ENCODE assay signal across 12 cellular contexts in genomic region chr2:218882866-218883366, GRCh38. TPM values are rescaled to one million over a fixed set of nuclear protein-coding genes. Genes with fewer than 3 reads are reported as not detected.
DNase-seq lines count a peak whose midpoint lies in the region; ATAC-seq and TF ChIP-seq lines count a peak whose summit lies in the region.
"Had no signal": no experiment of that assay in that cellular context is flagged by ENCODE, and none has a peak within 500 bp of the region (broad histone marks: within the 10 kb centered on the region; RNA-seq: fewer than 3 reads in every experiment).

No MANE protein-coding gene starts in this region.

- H3K4me2 ChIP-seq in MM.1S (ENCODE audit: low read depth, low read length), result peak overlapping the region; percentile 93

- H4K20me1 ChIP-seq in MM.1S (ENCODE audit: insufficient read depth, low read length), result no peaks in the 10 kb centered on the region

- H3K9me2 ChIP-seq in MM.1S (replicated peaks; ENCODE audit: insufficient read depth, low read length), result no peaks in the 10 kb centered on the region

- peak overlapping the region; percentile 96 for H3K4me3 ChIP-seq in MM.1S (ENCODE audit: low read length)
- H3K4me3 ChIP-seq in endodermal cell (ENCODE audit: low read length), result no peak overlapping the region
- H3K4me3 ChIP-seq in psoas muscle, result peak overlapping the region; percentile 58

- no peaks in the 10 kb centered on the region for H3K36me3 ChIP-seq in MM.1S (replicated peaks; ENCODE audit: insufficient read depth, low read length)
- H3K36me3 ChIP-seq in endodermal cell (ENCODE audit: control insufficient read depth, insufficient read depth, low read length), result no peaks in the 10 kb centered on the region
- H3K36me3 ChIP-seq in psoas muscle (ENCODE audit: insufficient read depth in 1 of 2, low read depth in 1 of 2), result no peaks in the 10 kb centered on the region

- H3F3A ChIP-seq in MM.1S (ENCODE audit: insufficient read depth, low read length), result peaks cover 52% of the 10 kb centered on the region

- H3K9ac ChIP-seq in MM.1S (ENCODE audit: low read length) (peak overlapping the region; percentile 50; the same call in 1 of the 2 replicates), endodermal cell (ENCODE audit: extremely low read depth, low read length, poor library complexity, severe bottlenecking) (no peak overlapping the region)

- no peak overlapping the region for H3K4me3 Mint-ChIP-seq in endodermal cell

- H3K79me2 ChIP-seq in MM.1S (ENCODE audit: low read length), result peaks cover 60% of the 10 kb centered on the region

- H3K4me1 Mint-ChIP-seq in endodermal cell, result peaks cover 6% of the 10 kb centered on the region

- ATAC-seq in psoas muscle (no peak), HG03442 (IDR thresholded peaks at IDR 0.05; ENCODE audit: unreplicated experiment) (no peak), GM18907 (IDR thresholded peaks at IDR 0.05; ENCODE audit: unreplicated experiment) (no peak), GM18502 (IDR thresholded peaks at IDR 0.05; ENCODE audit: poor library complexity, unreplicated experiment) (no peak)

- TF ChIP-seq CTCF in MM.1S (IDR thresholded peaks at IDR 0.05; ENCODE audit: low read length), result no peak
- TF ChIP-seq CTCF in endodermal cell (conservative IDR thresholded peaks at IDR 0.05), result no peak
- TF ChIP-seq CTCF in psoas muscle (IDR thresholded peaks at IDR 0.05), result no peak

- intact Hi-C loops in psoas muscle (cut with DNase I), result no loop called here

- H3K4me1 ChIP-seq in MM.1S (ENCODE audit: low read length), result peaks cover 72% of the 10 kb centered on the region
- H3K4me1 ChIP-seq in endodermal cell (ENCODE audit: control insufficient read depth, insufficient read depth, low read length), result no peaks in the 10 kb centered on the region
- H3K4me1 ChIP-seq in psoas muscle, result peaks cover 5% of the 10 kb centered on the region

- H3K36me3 Mint-ChIP-seq in endodermal cell (ENCODE audit: low read depth), result no peaks in the 10 kb centered on the region
- H3K36me3 Mint-ChIP-seq: activated naive CD8-positive, alpha-beta T cell treated with anti-CD3 and anti-CD28 coated beads, Interleukin-2, amount 10 ng/mL, durations not matched to agents 7 days and 5 days had no signal

- 40 to 79% methylated on average over 1 to 4 of the region's 4 CpGs for WGBS in endodermal cell (ENCODE audit: insufficient coverage in 1 of 2, insufficient read length in 1 of 2), 2 experiments
- WGBS in psoas muscle, 3 donors, result 57 to 69% (median 58%) methylated on average over 4 of the region's 4 CpGs

- no peak overlapping the region for H3K27ac Mint-ChIP-seq in endodermal cell

- no peaks in the 10 kb centered on the region for H3K9me3 Mint-ChIP-seq in endodermal cell
- H3K9me3 Mint-ChIP-seq: activated naive CD8-positive, alpha-beta T cell treated with anti-CD3 and anti-CD28 coated beads, Interleukin-2, amount 10 ng/mL, durations not matched to agents 7 days and 5 days had no signal

- H3K27ac ChIP-seq in MM.1S (ENCODE audit: low read length) (peak overlapping the region; percentile 98; the same call in 1 of the 2 replicates), endodermal cell (ENCODE audit: low read depth, low read length) (no peak overlapping the region), psoas muscle (no peak overlapping the region)

- peaks cover 98% of the 10 kb centered on the region for H3K27me3 Mint-ChIP-seq in endodermal cell (ENCODE audit: insufficient read depth)

- H3K9me3 ChIP-seq in MM.1S (replicated peaks; ENCODE audit: insufficient read depth, low read length), result no peaks in the 10 kb centered on the region
- H3K9me3 ChIP-seq in endodermal cell (ENCODE audit: control insufficient read depth, low read length), result no peaks in the 10 kb centered on the region
- H3K9me3 ChIP-seq in psoas muscle, result no peaks in the 10 kb centered on the region

- no peaks in the 10 kb centered on the region for H3K27me3 ChIP-seq in MM.1S (replicated peaks; ENCODE audit: insufficient read depth, low read length)
- H3K27me3 ChIP-seq in endodermal cell (ENCODE audit: control insufficient read depth, insufficient read depth, low read length, poor library complexity, severe bottlenecking), result peaks cover 97% of the 10 kb centered on the region
- peaks cover 0 to 57% (median 17%) of the 10 kb centered on the region in 3 donors for H3K27me3 ChIP-seq in psoas muscle (ENCODE audit: insufficient read depth in 3 of 3, low read length in 2 of 3)

- peak; percentile 31 for DNase-seq in EL
- DNase-seq in MM.1S, result no peak
- DNase-seq in endodermal cell, result peak; percentile 53
- DNase-seq in psoas muscle, result peak in 1 of 2 donors; percentile 33
- DNase-seq: activated naive CD8-positive, alpha-beta T cell treated with anti-CD3 and anti-CD28 coated beads, Interleukin-2, amount 10 ng/mL, durations not matched to agents 7 days and 5 days; KG1; left cardiac atrium; NCI-H526 treated with DMSO at 0.1 percent for 48 hours had no signal

- no peak overlapping the region for H2AFZ ChIP-seq in MM.1S (ENCODE audit: low read length)

RNA-seq across cellular contexts. Expression of gene WNT10A, which starts 2.3 kb away (rescaled TPM):
- total RNA-seq in endodermal cell (not detected), psoas muscle (not detected)
- 0.89 TPM for polyA plus RNA-seq in endodermal cell (2013, experiment 1 of 2)
- 0.58 TPM for polyA plus RNA-seq in endodermal cell (2013, experiment 2 of 2)
- polyA plus RNA-seq in psoas muscle, result under 1 TPM in 2 of 3 donors, not detected in 1; 0.01 to 0.03 TPM

RNA-seq across cellular contexts. Expression of gene WNT6, which starts 23.3 kb away (rescaled TPM):
- total RNA-seq in endodermal cell (not detected), psoas muscle (1 to 10 TPM in 1 of 4 donors, under 1 TPM in 3; 0.12 to 1.0 (median 0.48) TPM)
- not detected for polyA plus RNA-seq in endodermal cell (2013, experiment 1 of 2)
- 0.21 TPM for polyA plus RNA-seq in endodermal cell (2013, experiment 2 of 2)
- under 1 TPM; 0.05 to 0.20 (median 0.20) TPM for polyA plus RNA-seq in psoas muscle
- total RNA-seq: activated naive CD8-positive, alpha-beta T cell treated with anti-CD3 and anti-CD28 coated beads, Interleukin-2, amount 10 ng/mL, durations not matched to agents 7 days and 5 days; epithelial cell of proximal tubule had no signal

RNA-seq across cellular contexts. Expression of gene PRKAG3, which starts 51.3 kb away (rescaled TPM):
- not detected for total RNA-seq in endodermal cell
- not detected for polyA plus RNA-seq in endodermal cell (2013, experiment 1 of 2)
- not detected for polyA plus RNA-seq in endodermal cell (2013, experiment 2 of 2)
- total RNA-seq in psoas muscle, result 100 to 1,000 TPM in 1 of 4 donors, 10 to 100 TPM in 3; 22.0 to 187 (median 59.9) TPM
- 10 to 100 TPM in 2 of 3 donors, 1 to 10 TPM in 1; 9.2 to 60.2 (median 58.5) TPM for polyA plus RNA-seq in psoas muscle
- total RNA-seq: activated naive CD8-positive, alpha-beta T cell treated with anti-CD3 and anti-CD28 coated beads, Interleukin-2, amount 10 ng/mL, durations not matched to agents 7 days and 5 days; epithelial cell of proximal tubule had no signal

Comparison
In these comparisons a context has a peak if more than half of its experiments do, and no peak if none do; other contexts are left out.
1. RNA of gene PRKAG3, which starts 51.3 kb away (total RNA-seq): 22.0 to 187 TPM in psoas muscle; not detected in endodermal cell; every median in the first group is over 10 times any median in the second.